In genomic region chr5:124301850-124302249, GRCh38 we compare ENCODE assay signal across 15 cellular contexts.
DNase-seq lines count a peak whose midpoint lies in the region; ATAC-seq, FAIRE-seq and TF ChIP-seq lines count a peak whose summit lies in the region.
"Had no signal": no experiment of that assay in that cellular context is flagged by ENCODE, and none has a peak within 500 bp of the region (broad histone marks: within the 10 kb centered on the region; RNA-seq: fewer than 3 reads in every experiment).

No MANE protein-coding gene starts in this region.

- H3K27ac Mint-ChIP-seq in endodermal cell, result peak overlapping the region; percentile 53
- H3K27ac Mint-ChIP-seq: activated CD4-positive, alpha-beta T cell treated with anti-CD3 and anti-CD28 coated beads, Interleukin-2, amount 10 ng/mL, durations not matched to agents 7 days and 5 days had no signal

- TF ChIP-seq POLR2A in IMR-90 (IDR thresholded peaks at IDR 0.05; ENCODE audit: low read depth, low read length) (no peak), Peyer's patch (IDR thresholded peaks at IDR 0.05) (no peak)

- H3K27ac ChIP-seq in IMR-90 (ENCODE audit: insufficient read depth, low read length), result no peak overlapping the region
- no peak overlapping the region for H3K27ac ChIP-seq in endodermal cell (ENCODE audit: low read depth, low read length)
- peak overlapping the region; percentile 83 for H3K27ac ChIP-seq in mesodermal cell (ENCODE audit: low read depth, low read length, severe bottlenecking)
- H3K27ac ChIP-seq in Peyer's patch, result no peak overlapping the region
- H3K27ac ChIP-seq: prostate gland, SK-N-MC had no signal

- TF ChIP-seq CTCF in IMR-90 (conservative IDR thresholded peaks at IDR 0.05; ENCODE audit: low read depth, low read length), result no peak
- TF ChIP-seq CTCF in endodermal cell (conservative IDR thresholded peaks at IDR 0.05), result no peak
- no peak for TF ChIP-seq CTCF in Peyer's patch (IDR thresholded peaks at IDR 0.05)

- WGBS in IMR-90 (ENCODE audit: extremely low coverage in 2 of 2, insufficient read length in 1 of 2), 2 experiments, result no CpG with 5 or more reads among the region's 2 CpGs
- 78% methylated on average over 2 of the region's 2 CpGs; no CpG with 5 or more reads in 1 of the 2 experiments for WGBS in endodermal cell (ENCODE audit: insufficient coverage in 1 of 2, insufficient read length in 1 of 2), 2 experiments
- WGBS in mesodermal cell (ENCODE audit: insufficient coverage in 2 of 2), 2 experiments, result 60% methylated on average over 1 of the region's 2 CpGs; no CpG with 5 or more reads in 1 of the 2 experiments

- H3K36me3 ChIP-seq in IMR-90 (ENCODE audit: control insufficient read depth, insufficient read depth, low read length) (no peaks in the 10 kb centered on the region), endodermal cell (ENCODE audit: control insufficient read depth, insufficient read depth, low read length) (no peaks in the 10 kb centered on the region), mesodermal cell (ENCODE audit: control insufficient read depth, insufficient read depth, low read length) (no peaks in the 10 kb centered on the region), Peyer's patch (no peaks in the 10 kb centered on the region)
- H3K36me3 ChIP-seq: prostate gland had no signal

- H2BK120ac ChIP-seq in IMR-90 (ENCODE audit: low read depth, low read length), result peak overlapping the region; percentile 32; the same call in 1 of the 2 replicates

- no peak overlapping the region for H3K4me3 Mint-ChIP-seq in endodermal cell
- H3K4me3 Mint-ChIP-seq: activated CD4-positive, alpha-beta T cell treated with anti-CD3 and anti-CD28 coated beads, Interleukin-2, amount 10 ng/mL, durations not matched to agents 7 days and 5 days; activated T-cell treated with anti-CD3 and anti-CD28 coated beads, Interleukin-2, amount 50 U/mL, for 4 hours had no signal

- no peak overlapping the region for H2BK20ac ChIP-seq in IMR-90 (ENCODE audit: low read depth, low read length)

- H4K5ac ChIP-seq in IMR-90 (ENCODE audit: low read depth, low read length), result peak overlapping the region; percentile 36; the same call in 1 of the 2 replicates

- H3K9ac ChIP-seq in IMR-90 (ENCODE audit: low read depth, low read length), result no peak overlapping the region
- no peak overlapping the region for H3K9ac ChIP-seq in endodermal cell (ENCODE audit: extremely low read depth, low read length, poor library complexity, severe bottlenecking)

- dilution Hi-C loops in IMR-90 (cut with HindIII; ENCODE audit: low sequenced_read_pairs, unreplicated experiment), result no loop called here

- H3K9me3 ChIP-seq in IMR-90 (ENCODE audit: control insufficient read depth, insufficient read depth, low read length) (no peaks in the 10 kb centered on the region), endodermal cell (ENCODE audit: control insufficient read depth, low read length) (peaks cover 20% of the 10 kb centered on the region), mesodermal cell (ENCODE audit: control insufficient read depth, low read length) (peaks cover 6% of the 10 kb centered on the region), Peyer's patch (no peaks in the 10 kb centered on the region)
- H3K9me3 ChIP-seq: mucosa of descending colon, prostate gland had no signal

- H3K9me3 Mint-ChIP-seq in endodermal cell, result peaks cover 3% of the 10 kb centered on the region
- H3K9me3 Mint-ChIP-seq: activated CD4-positive, alpha-beta T cell treated with anti-CD3 and anti-CD28 coated beads, Interleukin-2, amount 10 ng/mL, durations not matched to agents 7 days and 5 days; activated T-cell treated with anti-CD3 and anti-CD28 coated beads, Interleukin-2, amount 50 U/mL, for 4 hours had no signal

- FAIRE-seq in urothelium cell line (lab: Jason Lieb, UNC), result no peak
- FAIRE-seq: endothelial cell of umbilical vein, kidney had no signal

- H3K4me1 ChIP-seq in IMR-90 (ENCODE audit: control insufficient read depth, insufficient read depth, low read length) (peaks cover 14% of the 10 kb centered on the region), endodermal cell (ENCODE audit: control insufficient read depth, insufficient read depth, low read length) (peaks cover 4% of the 10 kb centered on the region), mesodermal cell (ENCODE audit: control insufficient read depth, insufficient read depth, low read length, poor library complexity, severe bottlenecking) (peaks cover 24% of the 10 kb centered on the region), Peyer's patch (no peaks in the 10 kb centered on the region)
- H3K4me1 ChIP-seq: prostate gland had no signal

- peaks cover 5% of the 10 kb centered on the region for H3K36me3 Mint-ChIP-seq in endodermal cell (ENCODE audit: low read depth)

- TF ChIP-seq RAD21 in IMR-90 (IDR thresholded peaks at IDR 0.05; ENCODE audit: low read length), result no peak

- H3K23ac ChIP-seq in IMR-90 (ENCODE audit: low read depth, low read length), result no peak overlapping the region

- H3K27me3 ChIP-seq in IMR-90 (ENCODE audit: control insufficient read depth, insufficient read depth, low read length) (no peaks in the 10 kb centered on the region), endodermal cell (ENCODE audit: control insufficient read depth, insufficient read depth, low read length, poor library complexity, severe bottlenecking) (no peaks in the 10 kb centered on the region), Peyer's patch (no peaks in the 10 kb centered on the region)

- no peak overlapping the region for H2AK9ac ChIP-seq in IMR-90 (replicated peaks; ENCODE audit: low read depth, low read length, poor library complexity)

- H3K18ac ChIP-seq in IMR-90 (ENCODE audit: low read depth, low read length), result peak overlapping the region; percentile 50

- H2BK15ac ChIP-seq in IMR-90 (ENCODE audit: low read depth, low read length), result no peak overlapping the region; the same call in 2 of the 3 replicates

- no peak overlapping the region for H3K4ac ChIP-seq in IMR-90 (ENCODE audit: low read depth, low read length)

- no peaks in the 10 kb centered on the region for H4K20me1 ChIP-seq in IMR-90 (ENCODE audit: insufficient read depth, low read length)

- H2BK5ac ChIP-seq in IMR-90 (ENCODE audit: low read depth, low read length, poor library complexity, severe bottlenecking), result peak overlapping the region; percentile 59

- H3K4me1 Mint-ChIP-seq in endodermal cell, result peaks cover 21% of the 10 kb centered on the region
- H3K4me1 Mint-ChIP-seq: activated CD4-positive, alpha-beta T cell treated with anti-CD3 and anti-CD28 coated beads, Interleukin-2, amount 10 ng/mL, durations not matched to agents 7 days and 5 days had no signal

- intact Hi-C loops in IMR-90 (cut with micrococcal nuclease), result loop anchor here (5.0 kb wide), 1 partner anchor 440 kb away; no protein-coding TSS in a partner anchor

- H3K9me1 ChIP-seq in IMR-90 (ENCODE audit: insufficient read depth, low read length), result peaks cover 2% of the 10 kb centered on the region; the same call in 1 of the 2 replicates

- POLR2A ChIA-PET in IMR-90 (lab: Charles Lee; ENCODE audit: unreplicated experiment), result no interaction called here

- H4K91ac ChIP-seq in IMR-90 (ENCODE audit: insufficient read depth, low read depth, low read length), result no peak overlapping the region

- H4K8ac ChIP-seq in IMR-90 (ENCODE audit: low read depth in 2 of 2, low read length in 2 of 2), result no peak overlapping the region

- no peak overlapping the region for H3K14ac ChIP-seq in IMR-90 (replicated peaks; ENCODE audit: low read depth, low read length)

- H2AFZ ChIP-seq in IMR-90 (replicated peaks; ENCODE audit: low read length, poor library complexity), result no peak overlapping the region

- CTCF ChIA-PET in IMR-90 (lab: Yijun Ruan, JAX), result interaction anchor here (0.5 to 0.6 kb wide), 3 partner anchors 59 to 730 kb away, joined by 4 to 5 read pairs (median 5); no protein-coding TSS in a partner anchor

- no peaks in the 10 kb centered on the region for H3K27me3 Mint-ChIP-seq in endodermal cell (ENCODE audit: insufficient read depth)
- H3K27me3 Mint-ChIP-seq: activated CD4-positive, alpha-beta T cell treated with anti-CD3 and anti-CD28 coated beads, Interleukin-2, amount 10 ng/mL, durations not matched to agents 7 days and 5 days had no signal

- peak overlapping the region; percentile 86; the same call in 1 of the 2 replicates for H3K4me2 ChIP-seq in IMR-90 (ENCODE audit: low read depth, low read length)

- ATAC-seq in IMR-90 (ENCODE audit: low read depth), result peak; percentile 78
- ATAC-seq: activated T-cell treated with anti-CD3 and anti-CD28 coated beads, Interleukin-2, amount 50 U/mL, for 4 hours; mucosa of descending colon had no signal

- no peaks in the 10 kb centered on the region for H3K79me1 ChIP-seq in IMR-90 (ENCODE audit: low read depth in 1 of 2, low read length in 2 of 2)

- in situ Hi-C loops in IMR-90 (cut with MboI; ENCODE audit: low sequenced_read_pairs), result no loop called here

- H3K4me3 ChIP-seq in IMR-90 (ENCODE audit: insufficient read depth, low read depth, low read length) (no peak overlapping the region), endodermal cell (ENCODE audit: low read length) (no peak overlapping the region), mesodermal cell (ENCODE audit: extremely low read depth, insufficient read depth, low read length, poor library complexity, severe bottlenecking) (no peak overlapping the region), Peyer's patch (no peak overlapping the region)
- H3K4me3 ChIP-seq: mucosa of descending colon, prostate gland, SK-N-MC had no signal

- H2AK5ac ChIP-seq in IMR-90 (ENCODE audit: low read depth, low read length), result no peak overlapping the region

- no peak overlapping the region for H3K56ac ChIP-seq in IMR-90 (ENCODE audit: extremely low read depth, insufficient read depth, low read length)

- DNase-seq in IMR-90 (peak; percentile 72), endodermal cell (no peak), urothelium cell line (ENCODE audit: low spot score) (peak; percentile 46), activated gamma-delta T cell treated with Interleukin-2 at 50 U/mL for 16 hours (no peak), cortex of kidney (lab: John Stamatoyannopoulos, UW) (no peak), Peyer's patch (no peak)
- DNase-seq: activated CD4-positive, alpha-beta T cell treated with anti-CD3 and anti-CD28 coated beads, Interleukin-2, amount 10 ng/mL, durations not matched to agents 7 days and 5 days; activated T-cell treated with anti-CD3 and anti-CD28 coated beads, Interleukin-2, amount 50 U/mL, for 4 hours; kidney; mucosa of descending colon; NCI-H446 had no signal

- BruUV-seq in IMR-90 (replicated peaks; lab: Mats Ljungman, UMichigan), result no TSS peak

TF ChIP-seq in IMR-90, 13 proteins besides CTCF, POLR2A, EP300 and RAD21 (continues in another document):
- TF ChIP-seq RCOR1 (IDR thresholded peaks at IDR 0.05; ENCODE audit: insufficient replicate concordance, low read length), result no peak
- no peak for TF ChIP-seq SMC3 (IDR thresholded peaks at IDR 0.05; ENCODE audit: low read depth, low read length)
- no peak for TF ChIP-seq NFE2L2 (IDR thresholded peaks at IDR 0.05; ENCODE audit: low read depth, low read length)
- no peak for TF ChIP-seq MXI1 (IDR thresholded peaks at IDR 0.05; ENCODE audit: borderline replicate concordance, low read depth, low read length)

Comparison
In these comparisons a context has a peak if more than half of its experiments do, and no peak if none do; other contexts are left out.
1. DNase-seq: peak in IMR-90 (single experiment) and urothelium cell line (single experiment); none in endodermal cell (single experiment), activated gamma-delta T cell treated with Interleukin-2 at 50 U/mL for 16 hours (single experiment), cortex of kidney (single experiment) and Peyer's patch (0 of 3).